ENCODE assay signal across 28 cellular contexts in genomic region chr15:26045516-26045915, GRCh38.
"Had no signal": no experiment of that assay in that cellular context is flagged by ENCODE, and none has a peak within 500 bp of the region (broad histone marks: within the 10 kb centered on the region; RNA-seq: fewer than 3 reads in every experiment).

No MANE protein-coding gene starts in this region.

- H3K36me3 ChIP-seq: stomach, suprapubic skin, thoracic aorta, thyroid gland, tibial artery, tibial nerve, transverse colon, upper lobe of left lung, upper lobe of right lung, uterus, vagina had no signal

- H3K4me1 Mint-ChIP-seq: stimulated activated effector memory CD8-positive, alpha-beta T cell treated with anti-CD3 and anti-CD28 coated beads, Interleukin-12 subunit alpha, Interleukin-12 subunit beta, amount 100 ng/mL, for 72 hours; stimulated activated memory B cell treated with anti-CD40 and anti-IgM and Interleukin-4, amounts not matched to agents 10 μg/mL and 1 μg/mL and 100 μg/mL, for 72 hours; stimulated activated naive B cell treated with anti-CD40 and anti-IgM and Interleukin-4, amounts not matched to agents 10 μg/mL and 1 μg/mL and 100 μg/mL, for 72 hours; stimulated activated naive CD8-positive, alpha-beta T cell treated with anti-CD3 and anti-CD28 coated beads, Interleukin-15, amount 100 ng/mL, for 72 hours had no signal

- H3K9me3 ChIP-seq: suprapubic skin, testis, thoracic aorta, thyroid gland, transverse colon, upper lobe of left lung, upper lobe of right lung, uterus, vagina had no signal

- H3K36me3 Mint-ChIP-seq: stimulated activated effector memory CD8-positive, alpha-beta T cell treated with anti-CD3 and anti-CD28 coated beads, Interleukin-12 subunit alpha, Interleukin-12 subunit beta, amount 100 ng/mL, for 72 hours; stimulated activated memory B cell treated with anti-CD40 and anti-IgM and Interleukin-4, amounts not matched to agents 10 μg/mL and 1 μg/mL and 100 μg/mL, for 72 hours; stimulated activated naive B cell treated with anti-CD40 and anti-IgM and Interleukin-4, amounts not matched to agents 10 μg/mL and 1 μg/mL and 100 μg/mL, for 72 hours; type B pancreatic cell had no signal

- H3K4me3 Mint-ChIP-seq: stimulated activated effector memory CD8-positive, alpha-beta T cell treated with anti-CD3 and anti-CD28 coated beads, Interleukin-12 subunit alpha, Interleukin-12 subunit beta, amount 100 ng/mL, for 72 hours; stimulated activated memory B cell treated with anti-CD40 and anti-IgM and Interleukin-4, amounts not matched to agents 10 μg/mL and 1 μg/mL and 100 μg/mL, for 72 hours; stimulated activated naive B cell treated with anti-CD40 and anti-IgM and Interleukin-4, amounts not matched to agents 10 μg/mL and 1 μg/mL and 100 μg/mL, for 72 hours; stimulated activated naive CD8-positive, alpha-beta T cell treated with anti-CD3 and anti-CD28 coated beads, Interleukin-15, amount 100 ng/mL, for 72 hours; stimulated activated naive CD8-positive, alpha-beta T cell treated with anti-CD3 and anti-CD28 coated beads, Interleukin-15, Interleukin-2, amounts not matched to agents 100 ng/mL and 50 ng/mL, for 24 hours; type B pancreatic cell had no signal

- ATAC-seq: stimulated activated effector memory CD8-positive, alpha-beta T cell treated with anti-CD3 and anti-CD28 coated beads, Interleukin-12 subunit alpha, Interleukin-12 subunit beta, amount 100 ng/mL, for 72 hours; stimulated activated memory B cell treated with anti-CD40 and anti-IgM and Interleukin-4, amounts not matched to agents 10 μg/mL and 1 μg/mL and 100 μg/mL, for 72 hours; stimulated activated naive B cell treated with anti-CD40 and anti-IgM and Interleukin-4, amounts not matched to agents 10 μg/mL and 1 μg/mL and 100 μg/mL, for 72 hours; stimulated activated naive CD8-positive, alpha-beta T cell treated with anti-CD3 and anti-CD28 coated beads, Interleukin-15, amount 100 ng/mL, for 72 hours; stimulated activated naive CD8-positive, alpha-beta T cell treated with anti-CD3 and anti-CD28 coated beads, Interleukin-15, Interleukin-2, amounts not matched to agents 100 U/mL and 50 U/mL, for 24 hours had no signal

- H3K9me3 Mint-ChIP-seq: stimulated activated effector memory CD8-positive, alpha-beta T cell treated with anti-CD3 and anti-CD28 coated beads, Interleukin-12 subunit alpha, Interleukin-12 subunit beta, amount 100 ng/mL, for 72 hours; stimulated activated memory B cell treated with anti-CD40 and anti-IgM and Interleukin-4, amounts not matched to agents 10 μg/mL and 1 μg/mL and 100 μg/mL, for 72 hours; stimulated activated naive CD8-positive, alpha-beta T cell treated with anti-CD3 and anti-CD28 coated beads, Interleukin-15, amount 100 ng/mL, for 72 hours; stimulated activated naive CD8-positive, alpha-beta T cell treated with anti-CD3 and anti-CD28 coated beads, Interleukin-15, Interleukin-2, amounts not matched to agents 100 ng/mL and 50 ng/mL, for 24 hours had no signal

- H3K4me1 ChIP-seq: stomach, suprapubic skin, thyroid gland, tibial artery, tibial nerve, transverse colon, upper lobe of left lung, upper lobe of right lung, uterus, vagina had no signal

- H3K27me3 ChIP-seq: stomach, suprapubic skin, testis, thyroid gland, tibial nerve, transverse colon, upper lobe of left lung, upper lobe of right lung, uterus, vagina had no signal

- H3K27ac ChIP-seq: stomach, suprapubic skin, testis, thoracic aorta, thyroid gland, tibial artery, tibial nerve, transverse colon, upper lobe of left lung, upper lobe of right lung, uterus, vagina had no signal

- H3K27ac Mint-ChIP-seq: stimulated activated effector memory CD8-positive, alpha-beta T cell treated with anti-CD3 and anti-CD28 coated beads, Interleukin-12 subunit alpha, Interleukin-12 subunit beta, amount 100 ng/mL, for 72 hours; stimulated activated memory B cell treated with anti-CD40 and anti-IgM and Interleukin-4, amounts not matched to agents 10 μg/mL and 1 μg/mL and 100 μg/mL, for 72 hours; stimulated activated naive B cell treated with anti-CD40 and anti-IgM and Interleukin-4, amounts not matched to agents 10 μg/mL and 1 μg/mL and 100 μg/mL, for 72 hours; stimulated activated naive CD8-positive, alpha-beta T cell treated with anti-CD3 and anti-CD28 coated beads, Interleukin-15, amount 100 ng/mL, for 72 hours; stimulated activated naive CD8-positive, alpha-beta T cell treated with anti-CD3 and anti-CD28 coated beads, Interleukin-15, Interleukin-2, amounts not matched to agents 100 ng/mL and 50 ng/mL, for 24 hours; type B pancreatic cell had no signal

- DNase-seq: stimulated activated CD4-positive, alpha-beta T cell treated with anti-CD3 and anti-CD28 coated beads, Interleukin-2, amount 100 ng/mL, for 48 hours; stimulated activated CD4-positive, alpha-beta T cell treated with anti-CD3 and anti-CD28 coated beads, Interleukin-4, amount 100 ng/mL, for 1 hour; stimulated activated CD4-positive, alpha-beta T cell treated with anti-CD3 and anti-CD28 coated beads, Interleukin-4, amount 100 ng/mL, for 24 hours; stimulated activated CD4-positive, alpha-beta T cell treated with anti-CD3 and anti-CD28 coated beads, Interleukin-4, amount 100 ng/mL, for 4 hours; stimulated activated CD8-positive, alpha-beta memory T cell treated with anti-CD3 and anti-CD28 coated beads, Interleukin-4, amount 100 ng/mL, for 48 hours; stimulated activated naive B cell treated with anti-CD40 and anti-IgM and Interleukin-4, amounts not matched to agents 10 μg/mL and 1 μg/mL and 100 μg/mL, for 72 hours; stimulated activated naive CD4-positive, alpha-beta T cell; stimulated activated naive CD4-positive, alpha-beta T cell treated with Interleukin-2 at 50 U/mL for 16 hours; stimulated activated naive CD8-positive, alpha-beta T cell treated with anti-CD3 and anti-CD28 coated beads, Interleukin-15, amount 100 ng/mL, for 72 hours; stimulated activated naive CD8-positive, alpha-beta T cell treated with anti-CD3 and anti-CD28 coated beads, Interleukin-15, Interleukin-2, amounts not matched to agents 100 U/mL and 50 U/mL, for 24 hours; stomach; substantia nigra; testis; thyroid gland; transverse colon; trophoblast cell; upper lobe of left lung; upper lobe of right lung; uterus had no signal

- H3K4me3 ChIP-seq: stomach, suprapubic skin, thoracic aorta, thyroid gland, tibial artery, tibial nerve, transverse colon, upper lobe of left lung, upper lobe of right lung, uterus, vagina had no signal
